Comparison of ENCODE assay signal across 2 cellular contexts in genomic region chr18:27549335-27550039, GRCh38.
TF ChIP-seq lines count a peak whose summit lies in the region.

No MANE protein-coding gene starts in this region.

TF ChIP-seq in HCT116, 20 proteins besides CTCF, POLR2A, EP300 and RAD21 (continued from another document):
- TF ChIP-seq SP1 (IDR thresholded peaks at IDR 0.05; ENCODE audit: low read depth) (no peak), FOSL1 (IDR thresholded peaks at IDR 0.05; ENCODE audit: low read depth) (no peak), EZH2phosphoT487 (IDR thresholded peaks at IDR 0.05; ENCODE audit: borderline replicate concordance) (no peak), JUND (IDR thresholded peaks at IDR 0.05) (no peak), POLR2AphosphoS5 (IDR thresholded peaks at IDR 0.05; ENCODE audit: low read depth, low read length) (no peak), EZH2 (IDR thresholded peaks at IDR 0.05) (no peak), SIN3A (IDR thresholded peaks at IDR 0.05; ENCODE audit: low read depth) (no peak), MAX (IDR thresholded peaks at IDR 0.05) (no peak), TCF7L2 (IDR thresholded peaks at IDR 0.05; ENCODE audit: borderline replicate concordance, extremely low read depth, insufficient read depth, insufficient read length) (no peak)
- TF ChIP-seq, protein P1, sequence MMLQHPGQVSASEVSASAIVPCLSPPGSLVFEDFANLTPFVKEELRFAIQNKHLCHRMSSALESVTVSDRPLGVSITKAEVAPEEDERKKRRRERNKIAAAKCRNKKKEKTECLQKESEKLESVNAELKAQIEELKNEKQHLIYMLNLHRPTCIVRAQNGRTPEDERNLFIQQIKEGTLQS (IDR thresholded peaks at IDR 0.05): no peak
- TF ChIP-seq, protein P2, sequence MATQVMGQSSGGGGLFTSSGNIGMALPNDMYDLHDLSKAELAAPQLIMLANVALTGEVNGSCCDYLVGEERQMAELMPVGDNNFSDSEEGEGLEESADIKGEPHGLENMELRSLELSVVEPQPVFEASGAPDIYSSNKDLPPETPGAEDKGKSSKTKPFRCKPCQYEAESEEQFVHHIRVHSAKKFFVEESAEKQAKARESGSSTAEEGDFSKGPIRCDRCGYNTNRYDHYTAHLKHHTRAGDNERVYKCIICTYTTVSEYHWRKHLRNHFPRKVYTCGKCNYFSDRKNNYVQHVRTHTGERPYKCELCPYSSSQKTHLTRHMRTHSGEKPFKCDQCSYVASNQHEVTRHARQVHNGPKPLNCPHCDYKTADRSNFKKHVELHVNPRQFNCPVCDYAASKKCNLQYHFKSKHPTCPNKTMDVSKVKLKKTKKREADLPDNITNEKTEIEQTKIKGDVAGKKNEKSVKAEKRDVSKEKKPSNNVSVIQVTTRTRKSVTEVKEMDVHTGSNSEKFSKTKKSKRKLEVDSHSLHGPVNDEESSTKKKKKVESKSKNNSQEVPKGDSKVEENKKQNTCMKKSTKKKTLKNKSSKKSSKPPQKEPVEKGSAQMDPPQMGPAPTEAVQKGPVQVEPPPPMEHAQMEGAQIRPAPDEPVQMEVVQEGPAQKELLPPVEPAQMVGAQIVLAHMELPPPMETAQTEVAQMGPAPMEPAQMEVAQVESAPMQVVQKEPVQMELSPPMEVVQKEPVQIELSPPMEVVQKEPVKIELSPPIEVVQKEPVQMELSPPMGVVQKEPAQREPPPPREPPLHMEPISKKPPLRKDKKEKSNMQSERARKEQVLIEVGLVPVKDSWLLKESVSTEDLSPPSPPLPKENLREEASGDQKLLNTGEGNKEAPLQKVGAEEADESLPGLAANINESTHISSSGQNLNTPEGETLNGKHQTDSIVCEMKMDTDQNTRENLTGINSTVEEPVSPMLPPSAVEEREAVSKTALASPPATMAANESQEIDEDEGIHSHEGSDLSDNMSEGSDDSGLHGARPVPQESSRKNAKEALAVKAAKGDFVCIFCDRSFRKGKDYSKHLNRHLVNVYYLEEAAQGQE (IDR thresholded peaks at IDR 0.05; ENCODE audit: low read depth): no peak

TF ChIP-seq in WTC11, 78 proteins besides CTCF, POLR2A, EP300 and RAD21 (continued from another document):
- TF ChIP-seq, protein P3, sequence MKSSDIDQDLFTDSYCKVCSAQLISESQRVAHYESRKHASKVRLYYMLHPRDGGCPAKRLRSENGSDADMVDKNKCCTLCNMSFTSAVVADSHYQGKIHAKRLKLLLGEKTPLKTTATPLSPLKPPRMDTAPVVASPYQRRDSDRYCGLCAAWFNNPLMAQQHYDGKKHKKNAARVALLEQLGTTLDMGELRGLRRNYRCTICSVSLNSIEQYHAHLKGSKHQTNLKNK (CRISPR knock-in tag; IDR thresholded peaks at IDR 0.05): no peak
- TF ChIP-seq ESRRA (CRISPR knock-in tag; IDR thresholded peaks at IDR 0.05; ENCODE audit: borderline replicate concordance) (no peak), ATF2 (CRISPR knock-in tag; IDR thresholded peaks at IDR 0.05; ENCODE audit: borderline replicate concordance, low read depth) (no peak), HMGA2 (CRISPR knock-in tag; IDR thresholded peaks at IDR 0.05) (no peak)
TF ChIP-seq in WTC11: peak in this region for 0.
